Comparison of ENCODE assay signal across 26 cellular contexts in genomic region chr1:74334147-74334546, GRCh38.
"Had no signal": no experiment of that assay in that cellular context is flagged by ENCODE, and none has a peak within 500 bp of the region (broad histone marks: within the 10 kb centered on the region; RNA-seq: fewer than 3 reads in every experiment).

No MANE protein-coding gene starts in this region.

- H3K36me3 ChIP-seq: breast epithelium, colonic mucosa, esophagus squamous epithelium, left lung, neutrophil, pancreas, uterus had no signal

- H3K27me3 ChIP-seq: breast epithelium, colonic mucosa, esophagus squamous epithelium, gastroesophageal sphincter, left lung, neutrophil, pancreas, testis, uterus had no signal

- H3K4me1 Mint-ChIP-seq: activated CD4-positive, alpha-beta T cell treated with anti-CD3 and anti-CD28 coated beads, Interleukin-2, amount 10 ng/mL, durations not matched to agents 7 days and 5 days; activated CD8-positive, alpha-beta memory T cell treated with anti-CD3 and anti-CD28 coated beads, Interleukin-2, amount 10 ng/mL, durations not matched to agents 7 days and 5 days; activated naive CD4-positive, alpha-beta T cell treated with anti-CD3 and anti-CD28 coated beads, Interleukin-2, amount 50 U/mL, for 24 hours; endodermal cell; nephron had no signal

- H3K9me3 Mint-ChIP-seq: activated CD4-positive, alpha-beta T cell treated with anti-CD3 and anti-CD28 coated beads, Interleukin-2, amount 10 ng/mL, durations not matched to agents 7 days and 5 days; activated CD8-positive, alpha-beta T cell treated with anti-CD3 and anti-CD28 coated beads for 36 hours; activated naive CD4-positive, alpha-beta T cell treated with anti-CD3 and anti-CD28 coated beads, Interleukin-2, amount 50 U/mL, for 24 hours; endodermal cell had no signal

- ATAC-seq: activated CD4-positive, CD25-positive, alpha-beta regulatory T cell treated with anti-CD3 and anti-CD28 coated beads, Interleukin-2, amount 50 U/mL, for 24 hours; activated CD8-positive, alpha-beta memory T cell treated with anti-CD3 and anti-CD28 coated beads, Interleukin-2, amount 10 ng/mL, durations not matched to agents 7 days and 5 days; activated CD8-positive, alpha-beta T cell treated with anti-CD3 and anti-CD28 coated beads for 36 hours; gastroesophageal sphincter; left lung; pancreas; psoas muscle; sciatic nerve had no signal

- DNase-seq: activated CD4-positive, alpha-beta T cell treated with anti-CD3 and anti-CD28 coated beads, Interleukin-2, amount 10 ng/mL, durations not matched to agents 7 days and 5 days; activated CD8-positive, alpha-beta memory T cell treated with anti-CD3 and anti-CD28 coated beads, Interleukin-2, amount 10 ng/mL, durations not matched to agents 7 days and 5 days; activated CD8-positive, alpha-beta T cell treated with anti-CD3 and anti-CD28 coated beads for 36 hours; activated gamma-delta T cell treated with Interleukin-2 at 50 U/mL for 16 hours; activated T-cell treated with anti-CD3 and anti-CD28 coated beads for 4 hours; aorta; colonic mucosa; endodermal cell; esophagus squamous epithelium; head of caudate nucleus; islet precursor cell; left lung; pancreas; psoas muscle; stimulated activated CD4-positive, alpha-beta T cell treated with anti-CD3 and anti-CD28 coated beads, Interleukin-2, amount 100 ng/mL, for 48 hours; stimulated activated naive CD4-positive, alpha-beta T cell; testis; trophoblast cell; uterus had no signal

- H3K36me3 Mint-ChIP-seq: activated CD8-positive, alpha-beta memory T cell treated with anti-CD3 and anti-CD28 coated beads, Interleukin-2, amount 10 ng/mL, durations not matched to agents 7 days and 5 days had no signal

- H3K4me3 ChIP-seq: breast epithelium, colonic mucosa, esophagus squamous epithelium, gastroesophageal sphincter, left lung, pancreas, psoas muscle, testis, uterus had no signal

- H3K4me3 Mint-ChIP-seq: activated CD4-positive, alpha-beta T cell treated with anti-CD3 and anti-CD28 coated beads, Interleukin-2, amount 10 ng/mL, durations not matched to agents 7 days and 5 days; activated CD8-positive, alpha-beta memory T cell treated with anti-CD3 and anti-CD28 coated beads, Interleukin-2, amount 10 ng/mL, durations not matched to agents 7 days and 5 days; activated CD8-positive, alpha-beta T cell treated with anti-CD3 and anti-CD28 coated beads for 36 hours; activated naive CD4-positive, alpha-beta T cell treated with anti-CD3 and anti-CD28 coated beads, Interleukin-2, amount 50 U/mL, for 24 hours; endodermal cell; nephron had no signal

- H3K27me3 Mint-ChIP-seq: activated CD4-positive, alpha-beta T cell treated with anti-CD3 and anti-CD28 coated beads, Interleukin-2, amount 10 ng/mL, durations not matched to agents 7 days and 5 days; activated CD8-positive, alpha-beta T cell treated with anti-CD3 and anti-CD28 coated beads for 36 hours; activated naive CD4-positive, alpha-beta T cell treated with anti-CD3 and anti-CD28 coated beads, Interleukin-2, amount 50 U/mL, for 24 hours had no signal

- H3K27ac ChIP-seq: breast epithelium, colonic mucosa, esophagus squamous epithelium, gastroesophageal sphincter, left lung, neutrophil, pancreas, psoas muscle, testis, uterus had no signal

- H3K27ac Mint-ChIP-seq: activated CD4-positive, alpha-beta T cell treated with anti-CD3 and anti-CD28 coated beads, Interleukin-2, amount 10 ng/mL, durations not matched to agents 7 days and 5 days; activated CD8-positive, alpha-beta memory T cell treated with anti-CD3 and anti-CD28 coated beads, Interleukin-2, amount 10 ng/mL, durations not matched to agents 7 days and 5 days; activated CD8-positive, alpha-beta T cell treated with anti-CD3 and anti-CD28 coated beads for 36 hours; activated naive CD4-positive, alpha-beta T cell treated with anti-CD3 and anti-CD28 coated beads, Interleukin-2, amount 50 U/mL, for 24 hours; endodermal cell; nephron had no signal

- H3K9me3 ChIP-seq: breast epithelium, colonic mucosa, esophagus squamous epithelium, gastroesophageal sphincter, neutrophil, pancreas, psoas muscle, testis, uterus had no signal

- H3K4me1 ChIP-seq: breast epithelium, colonic mucosa, esophagus squamous epithelium, gastroesophageal sphincter, left lung, pancreas, psoas muscle, testis, uterus had no signal
